24 cellular contexts compared by ENCODE assay signal in the genomic region with DNA sequence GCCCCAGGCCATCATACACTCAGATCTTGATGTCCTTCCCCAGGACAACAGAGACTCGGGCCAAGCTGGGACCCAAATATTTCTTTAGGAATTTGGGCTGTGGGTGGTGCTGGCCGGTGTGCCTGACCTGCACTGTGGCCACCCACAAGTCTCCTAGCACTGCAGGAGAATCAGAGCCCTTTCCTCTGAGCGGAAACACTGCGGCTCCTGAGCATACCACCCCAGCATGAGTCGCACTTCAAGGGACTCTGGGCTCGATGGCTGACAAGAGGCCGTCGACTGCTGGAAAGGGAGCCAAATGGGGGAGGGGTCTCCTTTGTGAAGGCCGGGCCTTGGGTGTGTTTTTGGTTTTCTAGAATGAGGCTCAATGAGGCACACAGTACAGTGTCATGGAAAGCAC. TPM values are rescaled to one million over a fixed set of nuclear protein-coding genes. Genes with fewer than 3 reads are reported as not detected.
DNase-seq lines count a peak whose midpoint lies in the region; ATAC-seq and TF ChIP-seq lines count a peak whose summit lies in the region.
"Had no signal": no experiment of that assay in that cellular context is flagged by ENCODE, and none has a peak within 500 bp of the region (broad histone marks: within the 10 kb centered on the region; RNA-seq: fewer than 3 reads in every experiment).

No MANE protein-coding gene starts in this region.

- intact Hi-C loops in head of caudate nucleus (cut with DNase I): no loop called here

- H3K9me2 ChIP-seq in GM23338 (ENCODE audit: insufficient read depth): no peaks in the 10 kb centered on the region

- CTCF ChIA-PET in WTC11 (lab: Charles Lee): no interaction called here

- no peaks in the 10 kb centered on the region for H3K36me3 ChIP-seq in GM23338 (ENCODE audit: insufficient read depth)
- peaks cover 44% of the 10 kb centered on the region for H3K36me3 ChIP-seq in iPS-20b (ENCODE audit: insufficient read depth, low read depth, low read length)

- DNase-seq in GM23338 (ENCODE audit: low spot score): peak; percentile 45
- DNase-seq in WTC11 (ENCODE audit: low spot score): no peak
- DNase-seq in substantia nigra (lab: John Stamatoyannopoulos, UW): no peak
- DNase-seq in NCI-H1105 treated with DMSO at 0.1 percent for 48 hours (lab: John Stamatoyannopoulos, UW): no peak
- DNase-seq in progenitor cell of endocrine pancreas (ENCODE audit: low spot score, unreplicated experiment): no peak
- no peak for DNase-seq in head of caudate nucleus
- DNase-seq: CD8-positive, alpha-beta T cell; DMS 273 treated with DMSO at 0.1 percent for 48 hours; DMS79; EL; GF-D8; HFFc6; NCI-H1092 treated with DMSO at 0.1 percent for 48 hours; NCI-H2029; NCI-H2227 treated with DMSO at 0.1 percent for 48 hours; NCI-H526 treated with DMSO at 0.1 percent for 48 hours; PC-9; Right ventricle myocardium superior had no signal

- H3K27me3 ChIP-seq in GM23338 (ENCODE audit: insufficient read depth) (no peaks in the 10 kb centered on the region), iPS-20b (ENCODE audit: insufficient read depth, low read length) (no peaks in the 10 kb centered on the region)
- H3K27me3 ChIP-seq: SJSA1 had no signal

- no peaks in the 10 kb centered on the region for H4K20me1 ChIP-seq in GM23338 (replicated peaks; ENCODE audit: insufficient read depth)

- H3K4me3 Mint-ChIP-seq in GM23338: no peak overlapping the region
- no peak overlapping the region for H3K4me3 Mint-ChIP-seq in WTC11
- no peak overlapping the region for H3K4me3 Mint-ChIP-seq in progenitor cell of endocrine pancreas (ENCODE audit: low read depth)
- H3K4me3 Mint-ChIP-seq: B cell; CD8-positive, alpha-beta T cell; HFFc6 had no signal

- H3K27ac ChIP-seq in GM23338 (ENCODE audit: low read depth): no peak overlapping the region
- H3K27ac ChIP-seq in iPS-20b (ENCODE audit: low read length): no peak overlapping the region
- peak overlapping the region; percentile 59 for H3K27ac ChIP-seq in substantia nigra (ENCODE audit: low read depth, low read length, poor library complexity, severe bottlenecking)
- H3K27ac ChIP-seq: C4-2B, HL-60, PC-9, SJSA1 had no signal

- H3K4me3 ChIP-seq in GM23338: no peak overlapping the region
- no peak overlapping the region for H3K4me3 ChIP-seq in iPS-20b (ENCODE audit: low read length)
- H3K4me3 ChIP-seq: HAP-1, PC-9, SJSA1 had no signal

- TF ChIP-seq CTCF in GM23338 (conservative IDR thresholded peaks at IDR 0.05; ENCODE audit: low read depth in 2 of 2): no peak
- no peak for TF ChIP-seq CTCF in WTC11 (IDR thresholded peaks at IDR 0.05)
- no peak for TF ChIP-seq CTCF in progenitor cell of endocrine pancreas (IDR thresholded peaks at IDR 0.05; ENCODE audit: unreplicated experiment)

- peak overlapping the region; percentile 72 for H3K27ac Mint-ChIP-seq in GM23338
- peak overlapping the region; percentile 95 for H3K27ac Mint-ChIP-seq in WTC11
- H3K27ac Mint-ChIP-seq in progenitor cell of endocrine pancreas: no peak overlapping the region
- H3K27ac Mint-ChIP-seq: B cell; CD8-positive, alpha-beta T cell; HFFc6 had no signal

- H3K9me3 ChIP-seq in iPS-20b (ENCODE audit: insufficient read depth, low read depth, low read length): no peaks in the 10 kb centered on the region
- H3K9me3 ChIP-seq: HAP-1, SJSA1 had no signal

- H3K4me2 ChIP-seq in GM23338: no peak overlapping the region
- H3K4me2 ChIP-seq: PC-9 had no signal

- POLR2A ChIA-PET in WTC11 (lab: Charles Lee): no interaction called here

- no peak overlapping the region for H2AFZ ChIP-seq in GM23338
- H2AFZ ChIP-seq: PC-9 had no signal

- H3K9ac ChIP-seq in iPS-20b (ENCODE audit: low read depth, low read length): peak overlapping the region; percentile 41; the same call in 1 of the 2 replicates

- ATAC-seq in GM23338: peak; percentile 67
- peak; percentile 55 for ATAC-seq in WTC11
- ATAC-seq: CD8-positive, alpha-beta T cell had no signal

- H3K79me2 ChIP-seq in GM23338 (replicated peaks; ENCODE audit: insufficient read depth): peaks cover 19% of the 10 kb centered on the region; the same call in 1 of the 2 replicates

- H3K27me3 Mint-ChIP-seq in GM23338 (ENCODE audit: insufficient read depth, low read depth, poor library complexity) (peaks cover 11% of the 10 kb centered on the region), WTC11 (ENCODE audit: low read depth) (no peaks in the 10 kb centered on the region), progenitor cell of endocrine pancreas (no peaks in the 10 kb centered on the region)
- H3K27me3 Mint-ChIP-seq: B cell had no signal

- H3K4me1 Mint-ChIP-seq in GM23338 (peaks cover 40% of the 10 kb centered on the region), WTC11 (peaks cover 42% of the 10 kb centered on the region), progenitor cell of endocrine pancreas (ENCODE audit: low read depth) (no peaks in the 10 kb centered on the region)

- no peaks in the 10 kb centered on the region for H3K9me3 Mint-ChIP-seq in GM23338
- H3K9me3 Mint-ChIP-seq in WTC11: no peaks in the 10 kb centered on the region
- no peaks in the 10 kb centered on the region for H3K9me3 Mint-ChIP-seq in progenitor cell of endocrine pancreas (ENCODE audit: low read depth)
- H3K9me3 Mint-ChIP-seq: CD8-positive, alpha-beta T cell; HFFc6 had no signal

- peaks cover 6% of the 10 kb centered on the region; the same call in 1 of the 2 replicates for H3K4me1 ChIP-seq in GM23338 (ENCODE audit: insufficient read depth)
- peaks cover 11% of the 10 kb centered on the region; the same call in 1 of the 2 replicates for H3K4me1 ChIP-seq in iPS-20b (ENCODE audit: insufficient read depth, low read length)
- H3K4me1 ChIP-seq: HAP-1, SJSA1 had no signal

- peaks cover 24% of the 10 kb centered on the region; the same call in 2 of the 3 replicates for H3K36me3 Mint-ChIP-seq in GM23338 (ENCODE audit: low read depth)
- H3K36me3 Mint-ChIP-seq in WTC11: peaks cover 13% of the 10 kb centered on the region
- peaks cover 6% of the 10 kb centered on the region for H3K36me3 Mint-ChIP-seq in progenitor cell of endocrine pancreas (ENCODE audit: insufficient read depth)

- H3F3A ChIP-seq in GM23338 (replicated peaks; ENCODE audit: low read depth): no peaks in the 10 kb centered on the region

TF ChIP-seq in WTC11, 78 proteins besides CTCF, POLR2A, EP300 and RAD21 (continues in another document):
- TF ChIP-seq, protein P1, sequence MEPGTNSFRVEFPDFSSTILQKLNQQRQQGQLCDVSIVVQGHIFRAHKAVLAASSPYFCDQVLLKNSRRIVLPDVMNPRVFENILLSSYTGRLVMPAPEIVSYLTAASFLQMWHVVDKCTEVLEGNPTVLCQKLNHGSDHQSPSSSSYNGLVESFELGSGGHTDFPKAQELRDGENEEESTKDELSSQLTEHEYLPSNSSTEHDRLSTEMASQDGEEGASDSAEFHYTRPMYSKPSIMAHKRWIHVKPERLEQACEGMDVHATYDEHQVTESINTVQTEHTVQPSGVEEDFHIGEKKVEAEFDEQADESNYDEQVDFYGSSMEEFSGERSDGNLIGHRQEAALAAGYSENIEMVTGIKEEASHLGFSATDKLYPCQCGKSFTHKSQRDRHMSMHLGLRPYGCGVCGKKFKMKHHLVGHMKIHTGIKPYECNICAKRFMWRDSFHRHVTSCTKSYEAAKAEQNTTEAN (CRISPR knock-in tag; IDR thresholded peaks at IDR 0.05): no peak
- TF ChIP-seq ZNF416 (CRISPR knock-in tag; IDR thresholded peaks at IDR 0.05) (no peak), ZNF219 (CRISPR knock-in tag; IDR thresholded peaks at IDR 0.05; ENCODE audit: borderline replicate concordance) (no peak), ZNF423 (CRISPR knock-in tag; IDR thresholded peaks at IDR 0.05) (no peak), ZNF671 (CRISPR knock-in tag; IDR thresholded peaks at IDR 0.05) (no peak), ATF1 (CRISPR knock-in tag; IDR thresholded peaks at IDR 0.05) (no peak), NFATC4 (CRISPR knock-in tag; IDR thresholded peaks at IDR 0.05) (no peak)
- TF ChIP-seq, protein P2, sequence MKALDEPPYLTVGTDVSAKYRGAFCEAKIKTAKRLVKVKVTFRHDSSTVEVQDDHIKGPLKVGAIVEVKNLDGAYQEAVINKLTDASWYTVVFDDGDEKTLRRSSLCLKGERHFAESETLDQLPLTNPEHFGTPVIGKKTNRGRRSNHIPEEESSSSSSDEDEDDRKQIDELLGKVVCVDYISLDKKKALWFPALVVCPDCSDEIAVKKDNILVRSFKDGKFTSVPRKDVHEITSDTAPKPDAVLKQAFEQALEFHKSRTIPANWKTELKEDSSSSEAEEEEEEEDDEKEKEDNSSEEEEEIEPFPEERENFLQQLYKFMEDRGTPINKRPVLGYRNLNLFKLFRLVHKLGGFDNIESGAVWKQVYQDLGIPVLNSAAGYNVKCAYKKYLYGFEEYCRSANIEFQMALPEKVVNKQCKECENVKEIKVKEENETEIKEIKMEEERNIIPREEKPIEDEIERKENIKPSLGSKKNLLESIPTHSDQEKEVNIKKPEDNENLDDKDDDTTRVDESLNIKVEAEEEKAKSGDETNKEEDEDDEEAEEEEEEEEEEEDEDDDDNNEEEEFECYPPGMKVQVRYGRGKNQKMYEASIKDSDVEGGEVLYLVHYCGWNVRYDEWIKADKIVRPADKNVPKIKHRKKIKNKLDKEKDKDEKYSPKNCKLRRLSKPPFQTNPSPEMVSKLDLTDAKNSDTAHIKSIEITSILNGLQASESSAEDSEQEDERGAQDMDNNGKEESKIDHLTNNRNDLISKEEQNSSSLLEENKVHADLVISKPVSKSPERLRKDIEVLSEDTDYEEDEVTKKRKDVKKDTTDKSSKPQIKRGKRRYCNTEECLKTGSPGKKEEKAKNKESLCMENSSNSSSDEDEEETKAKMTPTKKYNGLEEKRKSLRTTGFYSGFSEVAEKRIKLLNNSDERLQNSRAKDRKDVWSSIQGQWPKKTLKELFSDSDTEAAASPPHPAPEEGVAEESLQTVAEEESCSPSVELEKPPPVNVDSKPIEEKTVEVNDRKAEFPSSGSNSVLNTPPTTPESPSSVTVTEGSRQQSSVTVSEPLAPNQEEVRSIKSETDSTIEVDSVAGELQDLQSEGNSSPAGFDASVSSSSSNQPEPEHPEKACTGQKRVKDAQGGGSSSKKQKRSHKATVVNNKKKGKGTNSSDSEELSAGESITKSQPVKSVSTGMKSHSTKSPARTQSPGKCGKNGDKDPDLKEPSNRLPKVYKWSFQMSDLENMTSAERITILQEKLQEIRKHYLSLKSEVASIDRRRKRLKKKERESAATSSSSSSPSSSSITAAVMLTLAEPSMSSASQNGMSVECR (CRISPR knock-in tag; IDR thresholded peaks at IDR 0.05; ENCODE audit: borderline replicate concordance): no peak
- TF ChIP-seq, protein P3, sequence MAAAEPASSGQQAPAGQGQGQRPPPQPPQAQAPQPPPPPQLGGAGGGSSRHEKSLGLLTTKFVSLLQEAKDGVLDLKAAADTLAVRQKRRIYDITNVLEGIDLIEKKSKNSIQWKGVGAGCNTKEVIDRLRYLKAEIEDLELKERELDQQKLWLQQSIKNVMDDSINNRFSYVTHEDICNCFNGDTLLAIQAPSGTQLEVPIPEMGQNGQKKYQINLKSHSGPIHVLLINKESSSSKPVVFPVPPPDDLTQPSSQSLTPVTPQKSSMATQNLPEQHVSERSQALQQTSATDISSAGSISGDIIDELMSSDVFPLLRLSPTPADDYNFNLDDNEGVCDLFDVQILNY (CRISPR knock-in tag; IDR thresholded peaks at IDR 0.05): no peak

RNA-seq across cellular contexts. Expression of a gene that starts 13.0 kb away (rescaled TPM):
- total RNA-seq in GM23338 (2014; rRNA removed; shearing (Covaris generic)): 30.4 and 38.0 TPM in 2 replicates
- polyA plus RNA-seq in GM23338 (2016; fragmentation: Nextera tagmentation; extraction: Ambion mirVana): 21.6 and 23.0 TPM in 2 replicates
- total RNA-seq in WTC11 (2021): 32.1 to 48.0 TPM (median 45.2 TPM) in 3 replicates
- 95.8 and 96.9 TPM in 2 replicates for total RNA-seq in progenitor cell of endocrine pancreas
